17 cellular contexts compared by ENCODE assay signal in genomic region chr16:81353895-81354294, GRCh38.
"Had no signal": no experiment of that assay in that cellular context is flagged by ENCODE, and none has a peak within 500 bp of the region (broad histone marks: within the 10 kb centered on the region; RNA-seq: fewer than 3 reads in every experiment).

No MANE protein-coding gene starts in this region.

- H3K27me3 Mint-ChIP-seq: memory B cell; natural killer cell treated with Interleukin-12 subunit alpha and Interleukin-12 subunit beta and Interleukin-15 and Interleukin-18, amount 100 ng/mL, for 72 hours had no signal

- H3K27ac Mint-ChIP-seq: memory B cell; natural killer cell treated with Interleukin-12 subunit alpha and Interleukin-12 subunit beta and Interleukin-15 and Interleukin-18, amount 100 ng/mL, for 72 hours had no signal

- DNase-seq: dermis blood vessel endothelial cell; effector memory CD4-positive, alpha-beta T cell; foreskin keratinocyte; heart left ventricle; kidney; pancreas; right lobe of liver; small intestine; stimulated activated CD4-positive, alpha-beta T cell treated with anti-CD3 and anti-CD28 coated beads, Interleukin-15, amount 100 ng/mL, for 24 hours; stimulated activated CD4-positive, alpha-beta T cell treated with anti-CD3 and anti-CD28 coated beads, Interleukin-2, amount 100 ng/mL, for 48 hours; stimulated activated naive CD4-positive, alpha-beta T cell; upper lobe of left lung had no signal

- H3K9me3 Mint-ChIP-seq: natural killer cell treated with Interleukin-12 subunit alpha and Interleukin-12 subunit beta and Interleukin-15 and Interleukin-18, amount 100 ng/mL, for 72 hours; neural crest cell had no signal

- H3K4me1 Mint-ChIP-seq: memory B cell, neural crest cell had no signal

- ATAC-seq: foreskin keratinocyte; gastroesophageal sphincter; heart left ventricle; left lobe of liver; natural killer cell treated with Interleukin-12 subunit alpha and Interleukin-12 subunit beta and Interleukin-15 and Interleukin-18, amount 100 ng/mL, for 72 hours; pancreas; right lobe of liver had no signal

- H3K4me3 Mint-ChIP-seq: memory B cell; natural killer cell treated with Interleukin-12 subunit alpha and Interleukin-12 subunit beta and Interleukin-15 and Interleukin-18, amount 100 ng/mL, for 72 hours; neural crest cell had no signal
